Comparison of ENCODE assay signal across 11 cellular contexts in the genomic region with DNA sequence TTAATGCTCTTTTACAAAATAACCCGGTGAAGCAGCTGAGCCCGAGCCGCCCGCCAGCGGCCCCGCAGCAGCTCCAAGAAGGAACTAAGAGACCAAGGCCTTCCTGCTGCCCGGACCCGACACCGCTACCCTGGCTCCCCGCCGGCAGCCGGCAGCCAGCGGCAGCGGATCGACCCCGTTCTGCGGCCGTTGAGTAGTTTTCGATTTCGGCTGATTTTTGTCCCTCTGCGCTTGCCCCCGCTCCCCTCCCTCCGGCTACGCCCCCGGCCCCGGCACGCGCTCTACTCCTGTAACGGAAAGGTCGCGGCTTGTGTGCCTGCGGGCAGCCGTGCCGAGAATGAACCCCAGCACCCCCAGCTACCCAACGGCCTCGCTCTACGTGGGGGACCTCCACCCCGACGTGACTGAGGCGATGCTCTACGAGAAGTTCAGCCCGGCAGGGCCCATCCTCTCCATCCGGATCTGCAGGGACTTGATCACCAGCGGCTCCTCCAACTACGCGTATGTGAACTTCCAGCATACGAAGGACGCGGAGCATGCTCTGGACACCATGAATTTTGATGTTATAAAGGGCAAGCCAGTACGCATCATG. TPM values are rescaled to one million over a fixed set of nuclear protein-coding genes. Genes with fewer than 3 reads are reported as not detected.
DNase-seq lines count a peak whose midpoint lies in the region; ATAC-seq, FAIRE-seq and TF ChIP-seq lines count a peak whose summit lies in the region.
"Had no signal": no experiment of that assay in that cellular context is flagged by ENCODE, and none has a peak within 500 bp of the region (broad histone marks: within the 10 kb centered on the region; RNA-seq: fewer than 3 reads in every experiment).

A gene (plus strand): TSS at position 275 of the 592 bp plus-strand sequence. CDS start 63 bp downstream, at position 338.

- H3K79me2 ChIP-seq in endothelial cell of umbilical vein (ENCODE audit: control insufficient read depth, insufficient read depth, low read length): no peaks in the 10 kb centered on the region

- FAIRE-seq in endothelial cell of umbilical vein (lab: Jason Lieb, UNC): no peak
- no peak for FAIRE-seq in RCC 7860 (lab: Jason Lieb, UNC)

- H3K4me3 Mint-ChIP-seq in activated T-cell treated with anti-CD3 and anti-CD28 coated beads, Interleukin-2, amount 50 U/mL, for 4 hours: no peak within 1 kb of the TSS
- no peak within 1 kb of the TSS; the same call in 1 of the 2 replicates for H3K4me3 Mint-ChIP-seq in WTC11
- peak within 1 kb of the TSS in 5 of 10 donors; percentile 15 to 70 (median 23) for H3K4me3 Mint-ChIP-seq in naive thymus-derived CD8-positive, alpha-beta T cell

- no peak within 1 kb of the TSS for H2AFZ ChIP-seq in endothelial cell of umbilical vein (ENCODE audit: low read depth, low read length)

- H3K9ac ChIP-seq in endothelial cell of umbilical vein (replicated peaks; ENCODE audit: extremely low read depth, insufficient read depth, low read length): no peak within 1 kb of the TSS

- no peak for ATAC-seq in activated T-cell treated with anti-CD3 and anti-CD28 coated beads, Interleukin-2, amount 50 U/mL, for 4 hours
- ATAC-seq in WTC11 (no peak), HG02623 (IDR thresholded peaks at IDR 0.05; ENCODE audit: unreplicated experiment) (no peak)
- ATAC-seq in naive thymus-derived CD8-positive, alpha-beta T cell: no peak
- ATAC-seq: left lung, Panc1 had no signal

- POLR2A ChIA-PET in WTC11 (lab: Charles Lee): no interaction called here
- POLR2A ChIA-PET in endothelial cell of umbilical vein (lab: Charles Lee): no interaction called here
- POLR2A ChIA-PET in naive thymus-derived CD8-positive, alpha-beta T cell (lab: Charles Lee): no interaction called here

- no peaks in the 10 kb centered on the region for H4K20me1 ChIP-seq in endothelial cell of umbilical vein (replicated peaks; ENCODE audit: control insufficient read depth, extremely low read depth, insufficient read depth, low read length)

- no peak within 1 kb of the TSS for H3K4me2 ChIP-seq in endothelial cell of umbilical vein (ENCODE audit: insufficient read depth, low read length)

- dilution Hi-C loops in endothelial cell of umbilical vein (cut with MboI; ENCODE audit: extremely low pct_ligation_motif_present, low sequenced_read_pairs): no loop called here

- no peaks in the 10 kb centered on the region for H3K9me3 Mint-ChIP-seq in activated T-cell treated with anti-CD3 and anti-CD28 coated beads, Interleukin-2, amount 50 U/mL, for 4 hours
- peaks cover 5% of the 10 kb centered on the region; the same call in 1 of the 2 replicates for H3K9me3 Mint-ChIP-seq in WTC11
- H3K9me3 Mint-ChIP-seq in naive thymus-derived CD8-positive, alpha-beta T cell: peaks cover 0 to 12% (median 3%) of the 10 kb centered on the region in 9 donors

- TF ChIP-seq POLR2A in endothelial cell of umbilical vein (IDR thresholded peaks at IDR 0.05; ENCODE audit: low read depth, low read length): no peak

- intact Hi-C loops in endothelial cell of umbilical vein (cut with micrococcal nuclease): no loop called here

- peak; percentile 31 to 37 for DNase-seq in activated T-cell treated with anti-CD3 and anti-CD28 coated beads, Interleukin-2, amount 50 U/mL, for 48 hours
- no peak for DNase-seq in activated T-cell treated with anti-CD3 and anti-CD28 coated beads, Interleukin-2, amount 50 U/mL, for 4 hours
- DNase-seq in WTC11 (ENCODE audit: low spot score) (peak; percentile 23), endothelial cell of umbilical vein (ENCODE audit: low read depth, low spot score) (no peak), RCC 7860 (ENCODE audit: low spot score) (no peak)
- DNase-seq in stimulated activated CD8-positive, alpha-beta memory T cell treated with anti-CD3 and anti-CD28 coated beads, Interleukin-4, amount 100 ng/mL, for 48 hours: peak; percentile 29
- DNase-seq in naive thymus-derived CD8-positive, alpha-beta T cell: no peak
- DNase-seq: foreskin melanocyte had no signal

- H3K36me3 ChIP-seq in endothelial cell of umbilical vein (ENCODE audit: control insufficient read depth in 2 of 2, extremely low read depth in 1 of 2, insufficient read depth in 2 of 2, low read length in 2 of 2): no peaks in the 10 kb centered on the region
- H3K36me3 ChIP-seq: left lung had no signal

- H3K36me3 Mint-ChIP-seq in activated T-cell treated with anti-CD3 and anti-CD28 coated beads, Interleukin-2, amount 50 U/mL, for 4 hours (ENCODE audit: insufficient read depth): no peaks in the 10 kb centered on the region
- H3K36me3 Mint-ChIP-seq in WTC11: no peaks in the 10 kb centered on the region
- H3K36me3 Mint-ChIP-seq in naive thymus-derived CD8-positive, alpha-beta T cell: peaks cover 0 to 5% (median 0%) of the 10 kb centered on the region in 3 donors

- BruUV-seq in endothelial cell of umbilical vein (replicated peaks; lab: Mats Ljungman, UMichigan): no TSS peak

- no peak within 1 kb of the TSS for H3K27ac ChIP-seq in endothelial cell of umbilical vein (ENCODE audit: insufficient read depth, low read depth, low read length)
- H3K27ac ChIP-seq: left lung had no signal

- no peak for TF ChIP-seq CTCF in WTC11 (IDR thresholded peaks at IDR 0.05)
- no peak for TF ChIP-seq CTCF in endothelial cell of umbilical vein (IDR thresholded peaks at IDR 0.05; ENCODE audit: extremely low read depth in 1 of 2, insufficient read depth in 1 of 2, low read depth in 1 of 2, low read length in 2 of 2)

- peaks cover 35% of the 10 kb centered on the region for H3K27me3 Mint-ChIP-seq in activated T-cell treated with anti-CD3 and anti-CD28 coated beads, Interleukin-2, amount 50 U/mL, for 4 hours (ENCODE audit: low read depth)
- H3K27me3 Mint-ChIP-seq in WTC11 (ENCODE audit: low read depth): no peaks in the 10 kb centered on the region; the same call in 1 of the 2 replicates
- peaks cover 32 to 51% (median 39%) of the 10 kb centered on the region in 5 donors for H3K27me3 Mint-ChIP-seq in naive thymus-derived CD8-positive, alpha-beta T cell

- CTCF ChIA-PET in WTC11 (lab: Charles Lee): interaction anchor here (0.9 kb wide), 1 partner anchor 18 kb away, joined by 5 read pairs; no protein-coding TSS in a partner anchor
- CTCF ChIA-PET in endothelial cell of umbilical vein (lab: Charles Lee): interaction anchor here (0.9 to 1.2 kb wide), 2 partner anchors 19 to 101 kb away, joined by 3 to 6 read pairs; no protein-coding TSS in a partner anchor

- H3K27ac Mint-ChIP-seq in WTC11: no peak within 1 kb of the TSS
- no peak within 1 kb of the TSS for H3K27ac Mint-ChIP-seq in naive thymus-derived CD8-positive, alpha-beta T cell

- H3K4me3 ChIP-seq in endothelial cell of umbilical vein (replicated peaks in 1 of 3; ENCODE audit: insufficient read depth in 1 of 3, low read depth in 1 of 3, low read length in 3 of 3): peak within 1 kb of the TSS in 1 of 3 experiments; percentile 6
- H3K4me3 ChIP-seq: left lung had no signal

- H3K4me1 Mint-ChIP-seq in activated T-cell treated with anti-CD3 and anti-CD28 coated beads, Interleukin-2, amount 50 U/mL, for 4 hours (ENCODE audit: low read depth): no peaks in the 10 kb centered on the region
- H3K4me1 Mint-ChIP-seq in WTC11: no peaks in the 10 kb centered on the region
- H3K4me1 Mint-ChIP-seq in naive thymus-derived CD8-positive, alpha-beta T cell: peaks cover 0 to 6% (median 0%) of the 10 kb centered on the region in 4 donors

- H3K9me1 ChIP-seq in endothelial cell of umbilical vein (replicated peaks; ENCODE audit: control insufficient read depth, extremely low read depth, insufficient read depth, low read length): no peaks in the 10 kb centered on the region

- no peaks in the 10 kb centered on the region for H3K4me1 ChIP-seq in endothelial cell of umbilical vein (ENCODE audit: control insufficient read depth, extremely low read depth, insufficient read depth, low read length)
- H3K4me1 ChIP-seq: left lung had no signal

- no peaks in the 10 kb centered on the region for H3K9me3 ChIP-seq in endothelial cell of umbilical vein (replicated peaks; ENCODE audit: control insufficient read depth, insufficient read depth, low read length)
- H3K9me3 ChIP-seq: left lung had no signal

- peaks cover 0 to 11% of the 10 kb centered on the region in 2 experiments for H3K27me3 ChIP-seq in endothelial cell of umbilical vein (ENCODE audit: control insufficient read depth in 2 of 2, insufficient read depth in 2 of 2, low read length in 2 of 2)

TF ChIP-seq in WTC11, 78 proteins besides CTCF, POLR2A, EP300 and RAD21 (continues in another document):
- no peak for TF ChIP-seq CREM (CRISPR knock-in tag; IDR thresholded peaks at IDR 0.05)
- no peak for TF ChIP-seq NFE2L1 (CRISPR knock-in tag; IDR thresholded peaks at IDR 0.05)
- TF ChIP-seq NR2C2 (CRISPR knock-in tag; IDR thresholded peaks at IDR 0.05): no peak
- TF ChIP-seq EMX1 (CRISPR knock-in tag; IDR thresholded peaks at IDR 0.05): no peak

TF ChIP-seq in endothelial cell of umbilical vein, 7 proteins besides CTCF, POLR2A, EP300 and RAD21:
- TF ChIP-seq POLR2AphosphoS5 (IDR thresholded peaks at IDR 0.05; ENCODE audit: insufficient read depth, low read depth, low read length) (no peak), EZH2 (IDR thresholded peaks at IDR 0.05; ENCODE audit: borderline replicate concordance, low read depth, low read length, severe bottlenecking) (peak; percentile 14)

RNA-seq across cellular contexts. Expression of the gene that starts here (rescaled TPM):
- total RNA-seq in activated T-cell treated with anti-CD3 and anti-CD28 coated beads, Interleukin-2, amount 50 U/mL, for 4 hours: under 1 TPM; 0.32 to 0.38 (median 0.38) TPM
- 0.35 to 0.39 TPM (median 0.39 TPM) in 3 replicates for total RNA-seq in WTC11 (2021)
- total RNA-seq in endothelial cell of umbilical vein: 0.18 and 0.31 TPM in 2 replicates
- 0.07 and 0.13 TPM in 2 replicates for polyA plus RNA-seq in endothelial cell of umbilical vein
- polyA plus RNA-seq in endothelial cell of umbilical vein (2011; cell fraction: cytosol; rRNA removed): 0.17 and 0.19 TPM in 2 replicates
- polyA plus RNA-seq in endothelial cell of umbilical vein (2011; cell fraction: nucleus; rRNA removed): 0.10 and 0.28 TPM in 2 replicates
- 0.67 and 1.5 TPM in 2 replicates for polyA plus RNA-seq in endothelial cell of umbilical vein (2012)
- polyA minus RNA-seq in endothelial cell of umbilical vein: 0.06 and 0.07 TPM in 2 replicates
- not detected for polyA minus RNA-seq in endothelial cell of umbilical vein (2011; cell fraction: cytosol; rRNA and poly(A)+ RNA removed)
- polyA minus RNA-seq in endothelial cell of umbilical vein (2011; cell fraction: nucleus; rRNA and poly(A)+ RNA removed): not detected in 2 replicates
- 1 to 10 TPM; 1.0 to 1.1 TPM for total RNA-seq in naive thymus-derived CD8-positive, alpha-beta T cell
- under 1 TPM; 0.07 to 0.16 (median 0.12) TPM for polyA plus RNA-seq in naive thymus-derived CD8-positive, alpha-beta T cell

Comparison
In these comparisons a context has a peak if more than half of its experiments do, and no peak if none do; other contexts are left out.
1. DNase-seq: peak in activated T-cell treated with anti-CD3 and anti-CD28 coated beads, Interleukin-2, amount 50 U/mL, for 48 hours (2 of 2) and stimulated activated CD8-positive, alpha-beta memory T cell treated with anti-CD3 and anti-CD28 coated beads, Interleukin-4, amount 100 ng/mL, for 48 hours (single experiment); none in activated T-cell treated with anti-CD3 and anti-CD28 coated beads, Interleukin-2, amount 50 U/mL, for 4 hours (single experiment), endothelial cell of umbilical vein (single experiment), RCC 7860 (single experiment) and naive thymus-derived CD8-positive, alpha-beta T cell (0 of 10).
2. Peak in DNase-seq in WTC11; RNA of the gene not detected or under 1 TPM.